Comparison of ENCODE assay signal across 8 cellular contexts in genomic region chr11:75667831-75668507, GRCh38. TPM values are rescaled to one million over a fixed set of nuclear protein-coding genes. Genes with fewer than 3 reads are reported as not detected.
DNase-seq lines count a peak whose midpoint lies in the region; ATAC-seq and TF ChIP-seq lines count a peak whose summit lies in the region.

No MANE protein-coding gene starts in this region.

- no peaks in the 10 kb centered on the region for H3K9me3 Mint-ChIP-seq in chondrocyte (ENCODE audit: low read depth)

- peaks cover 2% of the 10 kb centered on the region for H3K36me3 Mint-ChIP-seq in chondrocyte (ENCODE audit: low read depth)

- H3K79me2 ChIP-seq in GM23248 (ENCODE audit: insufficient read depth), result no peaks in the 10 kb centered on the region

- POLR2A ChIA-PET in Panc1 (lab: Charles Lee), result no interaction called here

- peaks cover 22% of the 10 kb centered on the region for H3K4me1 ChIP-seq in BLaER1
- no peaks in the 10 kb centered on the region for H3K4me1 ChIP-seq in GM23248 (ENCODE audit: insufficient read depth)
- no peaks in the 10 kb centered on the region for H3K4me1 ChIP-seq in Panc1 (ENCODE audit: control insufficient read depth, insufficient read depth, low read length)
- peaks cover 10 to 28% (median 21%) of the 10 kb centered on the region in 6 donors for H3K4me1 ChIP-seq in spleen

- peaks cover 37% of the 10 kb centered on the region for H3K27me3 Mint-ChIP-seq in chondrocyte (ENCODE audit: low read depth)

- H3F3A ChIP-seq in GM23248 (ENCODE audit: insufficient read depth), result no peaks in the 10 kb centered on the region

- TF ChIP-seq CTCF in Panc1 (IDR thresholded peaks at IDR 0.05) (no peak), chondrocyte (IDR thresholded peaks at IDR 0.05) (no peak), kidney epithelial cell (IDR thresholded peaks at IDR 0.05; ENCODE audit: insufficient read depth, low read length, poor library complexity, severe bottlenecking) (no peak), spleen (IDR thresholded peaks at IDR 0.05 in 8 of 11, conservative IDR thresholded peaks at IDR 0.05 in 3 of 11) (no peak)

- H3K9ac ChIP-seq in BLaER1 (no peak overlapping the region), GM23248 (peak overlapping the region; percentile 48)

- in situ Hi-C loops in GM23248 (cut with MboI), result no loop called here
- in situ Hi-C loops in Panc1 (cut with HindIII; ENCODE audit: low pct_unique_long_range_greater_than_20kb, low sequenced_read_pairs), result no loop called here

- H3K9me3 ChIP-seq in BLaER1 (no peaks in the 10 kb centered on the region), GM23248 (ENCODE audit: low read depth) (no peaks in the 10 kb centered on the region), Panc1 (ENCODE audit: control insufficient read depth, insufficient read depth, low read depth, low read length) (no peaks in the 10 kb centered on the region), spleen (no peaks in the 10 kb centered on the region)

- peak overlapping the region; percentile 87 for H2AFZ ChIP-seq in GM23248

- intact Hi-C loops in Panc1 (cut with micrococcal nuclease; ENCODE audit: unreplicated experiment), result no loop called here
- intact Hi-C loops in spleen (cut with DNase I; ENCODE audit: low total_unique reads), result no loop called here

- CTCF ChIA-PET in Panc1 (lab: Charles Lee), result no interaction called here

- no peak for TF ChIP-seq POLR2A in spleen (IDR thresholded peaks at IDR 0.05)

- H3K9me2 ChIP-seq in GM23248 (ENCODE audit: insufficient read depth), result no peaks in the 10 kb centered on the region

- H3K4me3 ChIP-seq in BLaER1 (peak overlapping the region; percentile 66), GM23248 (peak overlapping the region; percentile 70), Panc1 (ENCODE audit: low read depth in 2 of 2, low read length in 2 of 2) (peak overlapping the region; percentile 40 to 48), kidney epithelial cell (ENCODE audit: low read depth, low read length) (peak overlapping the region; percentile 38), spleen (peak overlapping the region; percentile 37 to 73 (median 52))

- H3K27ac ChIP-seq in BLaER1 (no peak overlapping the region), GM23248 (no peak overlapping the region), Panc1 (ENCODE audit: low read length) (no peak overlapping the region), spleen (peak overlapping the region in 2 of 8 donors; percentile 8 to 13)

- no TSS peak for BruUV-seq in Panc1 (replicated peaks; lab: Mats Ljungman, UMichigan)

- H3K27ac Mint-ChIP-seq in chondrocyte (ENCODE audit: unreplicated experiment), result peak overlapping the region; percentile 92

- peak overlapping the region; percentile 88 for H3K4me3 Mint-ChIP-seq in chondrocyte (ENCODE audit: unreplicated experiment)

- ATAC-seq in Panc1, result peak; percentile 56
- ATAC-seq in HG03460 (IDR thresholded peaks at IDR 0.05; ENCODE audit: unreplicated experiment), result no peak

- H3K36me3 ChIP-seq in BLaER1 (no peaks in the 10 kb centered on the region), GM23248 (ENCODE audit: low read depth) (no peaks in the 10 kb centered on the region), Panc1 (ENCODE audit: control insufficient read depth, insufficient read depth, low read length) (no peaks in the 10 kb centered on the region), kidney epithelial cell (ENCODE audit: control insufficient read depth, insufficient read depth, low read length) (no peaks in the 10 kb centered on the region), spleen (no peaks in the 10 kb centered on the region)

- DNase-seq in GM23248 (peak; percentile 68), Panc1 (ENCODE audit: low read depth, low spot score) (no peak), chondrocyte (ENCODE audit: low spot score) (no peak), kidney epithelial cell (ENCODE audit: low read depth) (no peak), spleen (no peak), OCI-M2 (lab: John Stamatoyannopoulos, UW; ENCODE audit: unreplicated experiment) (no peak)

- WGBS in GM23248 (ENCODE audit: low coverage in 1 of 2, low lambda C conversion rate in 2 of 2, missing lambda C conversion rate in 2 of 2), 2 experiments, result 1 to 2% methylated on average over 48 to 62 of the region's 77 CpGs
- WGBS in spleen, 5 donors, result 0 to 2% (median 1%) methylated on average over 21 to 77 of the region's 77 CpGs

- peaks cover 33% of the 10 kb centered on the region for H4K20me1 ChIP-seq in BLaER1
- no peaks in the 10 kb centered on the region for H4K20me1 ChIP-seq in GM23248 (ENCODE audit: insufficient read depth)

- peaks cover 73% of the 10 kb centered on the region for H3K27me3 ChIP-seq in BLaER1
- peaks cover 33% of the 10 kb centered on the region for H3K27me3 ChIP-seq in GM23248 (replicated peaks; ENCODE audit: insufficient read depth)
- peaks cover 64% of the 10 kb centered on the region for H3K27me3 ChIP-seq in Panc1 (ENCODE audit: control insufficient read depth, insufficient read depth, low read length)
- peaks cover 35% of the 10 kb centered on the region for H3K27me3 ChIP-seq in kidney epithelial cell (ENCODE audit: control insufficient read depth, insufficient read depth, low read length)
- H3K27me3 ChIP-seq in spleen (replicated peaks in 1 of 7), result peaks cover 0 to 92% (median 46%) of the 10 kb centered on the region in 7 donors

- peak overlapping the region; percentile 98 for H3K4me2 ChIP-seq in BLaER1
- H3K4me2 ChIP-seq in GM23248 (ENCODE audit: unreplicated experiment), result peak overlapping the region; percentile 79

- H3K4me1 Mint-ChIP-seq in chondrocyte (ENCODE audit: low read depth), result peaks cover 15% of the 10 kb centered on the region

RNA-seq across cellular contexts. Expression of gene MAP6, which starts 0.9 kb away (rescaled TPM):
- 5.2 and 9.9 TPM in 2 replicates for total RNA-seq in GM23248 (2014; rRNA removed; shearing (Covaris generic))
- polyA plus RNA-seq in GM23248 (2016; fragmentation: Nextera tagmentation; extraction: Ambion mirVana) (3.0 and 3.4 TPM in 2 replicates), spleen (1 to 10 TPM; 1.3 to 9.0 (median 5.2) TPM)
- total RNA-seq in Panc1 (2021; ENCODE audit: unreplicated experiment) (0.21 TPM), chondrocyte (14.2 to 26.4 TPM (median 25.9 TPM) in 3 replicates), kidney epithelial cell (3.3 and 5.7 TPM in 2 replicates), spleen (1 to 10 TPM; 1.4 to 3.3 (median 2.2) TPM)
- 0.53 TPM for polyA plus RNA-seq in Panc1 (2012; ENCODE audit: insufficient read length)

RNA-seq across cellular contexts. Expression of gene MOGAT2, which starts 49.7 kb away (rescaled TPM):
- not detected in 2 replicates for total RNA-seq in GM23248 (2014; rRNA removed; shearing (Covaris generic))
- not detected in 2 replicates for polyA plus RNA-seq in GM23248 (2016; fragmentation: Nextera tagmentation; extraction: Ambion mirVana)
- total RNA-seq in Panc1 (2021; ENCODE audit: unreplicated experiment), result 0.08 TPM
- not detected for polyA plus RNA-seq in Panc1 (2012; ENCODE audit: insufficient read length)
- not detected in 3 replicates for total RNA-seq in chondrocyte
- total RNA-seq in kidney epithelial cell, result not detected in 2 replicates
- under 1 TPM in 1 of 7 donors, not detected in 6; 0.23 TPM for total RNA-seq in spleen
- under 1 TPM; 0.03 to 0.23 (median 0.20) TPM for polyA plus RNA-seq in spleen
